ENCODE assay signal across 8 cellular contexts in the genomic region with DNA sequence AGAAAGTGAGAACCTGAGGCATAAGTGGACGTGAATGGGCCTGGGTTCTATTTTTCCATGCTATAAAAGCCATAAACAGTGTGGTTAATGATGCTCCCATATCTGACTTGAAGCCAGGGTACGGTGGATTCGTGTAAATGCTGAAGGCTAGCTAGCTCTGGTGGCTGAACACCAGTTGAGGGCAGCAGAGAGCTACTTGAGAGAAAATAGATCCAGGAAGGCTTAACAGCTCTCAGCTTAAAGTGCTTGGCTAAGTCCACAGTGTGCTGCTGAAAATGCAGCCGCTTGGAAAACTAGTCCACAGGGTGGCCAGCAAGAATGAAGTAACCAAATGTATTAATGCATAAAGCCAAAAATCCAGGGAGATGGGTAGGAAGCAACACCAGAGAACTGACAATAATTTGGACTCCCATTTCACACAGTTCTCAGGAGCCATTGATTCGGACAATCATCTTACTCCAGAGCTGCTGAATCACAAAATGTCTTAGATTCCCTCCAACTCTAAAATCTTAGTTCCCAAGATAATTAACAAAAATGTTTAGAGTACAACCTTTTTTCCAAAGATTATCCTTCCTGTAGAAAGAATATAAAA. TPM values are rescaled to one million over a fixed set of nuclear protein-coding genes. Genes with fewer than 3 reads are reported as not detected.
DNase-seq lines count a peak whose midpoint lies in the region; ATAC-seq, FAIRE-seq and TF ChIP-seq lines count a peak whose summit lies in the region.

No MANE protein-coding gene starts in this region.

- 24 to 26% (median 24%) methylated on average over 5 of the region's 5 CpGs for WGBS in adrenal gland, 4 donors

- no peak for TF ChIP-seq POLR2A in adrenal gland (IDR thresholded peaks at IDR 0.05)

- H3K27me3 ChIP-seq in ACC112 (ENCODE audit: insufficient read depth, low read length) (peaks cover 27% of the 10 kb centered on the region), adrenal gland (peaks cover 29% of the 10 kb centered on the region), left lung (peaks cover 26 to 59% of the 10 kb centered on the region in 2 donors)

- no peak overlapping the region for H3K27ac ChIP-seq in ACC112 (ENCODE audit: low read depth, low read length)
- H3K27ac ChIP-seq in adrenal gland = no peak overlapping the region
- no peak overlapping the region for H3K27ac ChIP-seq in left lung

- H3K79me2 ChIP-seq in ACC112 (ENCODE audit: control insufficient read depth, insufficient read depth, low read length, unreplicated experiment) = no peaks in the 10 kb centered on the region

- FAIRE-seq in GM19239 (lab: Jason Lieb, UNC) = no peak

- intact Hi-C loops in adrenal gland (cut with DNase I) (loop anchor here (10.0 kb wide), 2 partner anchors 783 to 1463 kb away; no protein-coding TSS in a partner anchor), left lung (cut with DNase I) (loop anchor here in 1 of 2 donors (10.0 kb wide), 1 partner anchor 783 kb away; no protein-coding TSS in a partner anchor)

- DNase-seq in GM12864 (ENCODE audit: low read depth) = peak; percentile 3
- peak; percentile 83 to 86 for DNase-seq in NCI-H2081 (lab: John Stamatoyannopoulos, UW)
- DNase-seq in adrenal gland = peak in 6 of 7 donors; percentile 27 to 54 (median 39)
- no peak for DNase-seq in left lung
- DNase-seq in GM19239 (ENCODE audit: insufficient read length, low spot score) = no peak
- no peak for DNase-seq in activated T-cell treated with anti-CD3 and anti-CD28 coated beads for 4 hours

- peak; percentile 75 for ATAC-seq in HG02678 (IDR thresholded peaks at IDR 0.05; ENCODE audit: unreplicated experiment)
- peak; percentile 98 for ATAC-seq in left lung

- peak overlapping the region; percentile 100 for H2AFZ ChIP-seq in ACC112 (ENCODE audit: low read length, unreplicated experiment)

- H3K36me3 ChIP-seq in ACC112 (ENCODE audit: insufficient read depth, low read length) (no peaks in the 10 kb centered on the region), adrenal gland (replicated peaks in 1 of 2) (no peaks in the 10 kb centered on the region), left lung (no peaks in the 10 kb centered on the region)

- peaks cover 7% of the 10 kb centered on the region for H3K4me1 ChIP-seq in ACC112 (ENCODE audit: control insufficient read depth, insufficient read depth, low read length, unreplicated experiment)
- H3K4me1 ChIP-seq in adrenal gland (replicated peaks in 1 of 2) = no peaks in the 10 kb centered on the region
- no peaks in the 10 kb centered on the region for H3K4me1 ChIP-seq in left lung

- no peaks in the 10 kb centered on the region for H3K9me3 ChIP-seq in adrenal gland (replicated peaks in 1 of 3)
- H3K9me3 ChIP-seq in left lung = no peaks in the 10 kb centered on the region

- H3K4me3 ChIP-seq in ACC112 (ENCODE audit: low read depth, low read length) (peak overlapping the region; percentile 35; the same call in 1 of the 2 replicates), GM12864 (ENCODE audit: low read depth, low read length) (no peak overlapping the region), adrenal gland (no peak overlapping the region), left lung (no peak overlapping the region)

- peak; percentile 74 for TF ChIP-seq CTCF in GM12864 (IDR thresholded peaks at IDR 0.05; ENCODE audit: low read depth, low read length, missing control alignments)
- peak in 5 of 6 experiments; percentile 20 to 48 (median 27) for TF ChIP-seq CTCF in adrenal gland (IDR thresholded peaks at IDR 0.05)
- TF ChIP-seq CTCF in left lung (IDR thresholded peaks at IDR 0.05) = peak; percentile 36 to 43

RNA-seq across cellular contexts. Expression of a gene that starts 15.0 kb away (rescaled TPM):
- total RNA-seq in adrenal gland (under 1 TPM in 2 of 8 donors, not detected in 6; 0.07 to 0.10 TPM), left lung (not detected)
- under 1 TPM in 2 of 3 donors, not detected in 1; 0.07 to 0.08 TPM for polyA plus RNA-seq in adrenal gland

Comparison
In these comparisons a context has a peak if more than half of its experiments do, and no peak if none do; other contexts are left out.
1. DNase-seq: peak in GM12864 (single experiment), NCI-H2081 (2 of 2) and adrenal gland (6 of 7); none in left lung (0 of 2), GM19239 (single experiment) and activated T-cell treated with anti-CD3 and anti-CD28 coated beads for 4 hours (single experiment).
2. Peak in every context shown above with its lines, with median percentiles within 50 percentile points of each other: CTCF ChIP-seq.